ENCODE assay signal across 9 cellular contexts in the genomic region with DNA sequence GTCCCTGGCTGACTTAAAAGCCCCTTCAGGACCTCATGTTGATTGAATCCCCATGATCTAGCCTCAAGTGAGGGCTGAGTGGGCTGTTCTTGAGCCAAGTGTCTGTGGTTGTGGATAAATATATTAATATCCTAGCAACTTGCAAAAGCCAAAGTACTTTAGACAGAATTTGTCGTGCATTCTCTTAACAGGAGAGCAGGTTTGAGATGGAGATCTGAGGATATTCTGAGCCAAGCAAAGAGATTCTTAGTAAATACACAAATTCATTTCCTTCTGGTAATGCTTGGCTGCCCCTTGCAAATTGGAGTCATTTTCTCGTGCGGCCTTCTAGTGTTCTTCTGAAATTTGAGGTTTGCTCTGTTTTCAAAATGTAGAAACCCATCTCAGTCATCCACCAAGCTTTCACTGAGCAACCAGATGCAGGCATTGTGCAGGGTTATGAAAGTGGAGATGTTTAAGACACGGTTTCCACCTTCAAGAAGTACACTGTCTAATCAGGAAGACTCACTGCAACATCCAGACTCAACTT.
A peak's percentile ranks its signal among the peaks of the same experiment; 100 is the strongest.
DNase-seq lines count a peak whose midpoint lies in the region; ATAC-seq and TF ChIP-seq lines count a peak whose summit lies in the region.
"Had no signal": no experiment of that assay in that cellular context is flagged by ENCODE, and none has a peak within 500 bp of the region (broad histone marks: within the 10 kb centered on the region; RNA-seq: fewer than 3 reads in every experiment).

No MANE protein-coding gene starts in this region.

- CTCF ChIA-PET in CD4-positive, alpha-beta memory T cell (lab: Charles Lee; ENCODE audit: partially characterized antibody) = no interaction called here

- no peak overlapping the region for H3K27ac ChIP-seq in CD4-positive, alpha-beta memory T cell (ENCODE audit: low read depth, low read length)
- H3K27ac ChIP-seq: SK-N-MC had no signal

- peaks cover 1 to 9% (median 2%) of the 10 kb centered on the region in 4 donors for H3K4me1 Mint-ChIP-seq in CD4-positive, alpha-beta memory T cell

- no peak overlapping the region for H3K27ac Mint-ChIP-seq in CD4-positive, alpha-beta memory T cell

- no peaks in the 10 kb centered on the region for H3K36me3 ChIP-seq in CD4-positive, alpha-beta memory T cell (ENCODE audit: insufficient read depth, low read length)

- no peaks in the 10 kb centered on the region for H3K9me3 ChIP-seq in CD4-positive, alpha-beta memory T cell (ENCODE audit: control insufficient read depth in 1 of 2, low read length in 2 of 2)

- DNase-seq in AG20443 (ENCODE audit: low spot score) (peak; percentile 44), GM19240 (ENCODE audit: insufficient read length, low spot score) (peak; percentile 51), choroid plexus epithelial cell (ENCODE audit: low read depth) (peak; percentile 65), Kasumi-1 (lab: John Stamatoyannopoulos, UW) (no peak), left colon (no peak)
- DNase-seq in CD4-positive, alpha-beta memory T cell = no peak
- DNase-seq in activated CD4-positive, alpha-beta T cell treated with anti-CD3 and anti-CD28 coated beads for 1 hour = no peak

- no peaks in the 10 kb centered on the region for H3K27me3 ChIP-seq in CD4-positive, alpha-beta memory T cell (ENCODE audit: insufficient read depth, low read length)

- peaks cover 0 to 3% of the 10 kb centered on the region in 2 donors for H3K36me3 Mint-ChIP-seq in CD4-positive, alpha-beta memory T cell

- H3K4me3 Mint-ChIP-seq in CD4-positive, alpha-beta memory T cell = no peak overlapping the region

- POLR2A ChIA-PET in CD4-positive, alpha-beta memory T cell (lab: Charles Lee; ENCODE audit: partially characterized antibody) = no interaction called here

- no peak for TF ChIP-seq CTCF in choroid plexus epithelial cell (conservative IDR thresholded peaks at IDR 0.05; ENCODE audit: low read depth, low read length)

- no peak overlapping the region for H3K4me3 ChIP-seq in choroid plexus epithelial cell (ENCODE audit: low read depth, low read length)
- no peak overlapping the region for H3K4me3 ChIP-seq in CD4-positive, alpha-beta memory T cell (ENCODE audit: low read length in 2 of 2)
- H3K4me3 ChIP-seq: SK-N-MC had no signal

- no peaks in the 10 kb centered on the region for H3K9me3 Mint-ChIP-seq in CD4-positive, alpha-beta memory T cell

- intact Hi-C loops in CD4-positive, alpha-beta memory T cell (cut with micrococcal nuclease) = no loop called here
- intact Hi-C loops in left colon (cut with DNase I, micrococcal nuclease) = no loop called here

- ATAC-seq in HG03097 (IDR thresholded peaks at IDR 0.05; ENCODE audit: low FRiP score, unreplicated experiment) (peak; percentile 75), left colon (no peak)

- no peaks in the 10 kb centered on the region for H3K27me3 Mint-ChIP-seq in CD4-positive, alpha-beta memory T cell

- H3K4me1 ChIP-seq in CD4-positive, alpha-beta memory T cell (ENCODE audit: insufficient read depth, low read length) = peaks cover under 1% of the 10 kb centered on the region

Comparison
In these comparisons a context has a peak if more than half of its experiments do, and no peak if none do; other contexts are left out.
1. DNase-seq: peak in AG20443 (single experiment), GM19240 (single experiment) and choroid plexus epithelial cell (single experiment); none in CD4-positive, alpha-beta memory T cell (0 of 5), Kasumi-1 (0 of 2), activated CD4-positive, alpha-beta T cell treated with anti-CD3 and anti-CD28 coated beads for 1 hour (single experiment) and left colon (0 of 2).